9 cellular contexts compared by ENCODE assay signal in genomic region chr10:75395955-75396860, GRCh38. TPM values are rescaled to one million over a fixed set of nuclear protein-coding genes. Genes with fewer than 3 reads are reported as not detected.
DNase-seq lines count a peak whose midpoint lies in the region; ATAC-seq and TF ChIP-seq lines count a peak whose summit lies in the region.
"Had no signal": no experiment of that assay in that cellular context is flagged by ENCODE, and none has a peak within 500 bp of the region (broad histone marks: within the 10 kb centered on the region; RNA-seq: fewer than 3 reads in every experiment).

No MANE protein-coding gene starts in this region.

- intact Hi-C loops in esophagus squamous epithelium (cut with DNase I), result loop anchor here (5.0 kb wide), 1 partner anchor 99 kb away; no protein-coding TSS in a partner anchor

- peak; percentile 2 to 20 for ATAC-seq in upper lobe of left lung (ENCODE audit: low FRiP score in 2 of 2)

- H3K36me3 ChIP-seq in esophagus squamous epithelium (peaks cover 0 to 16% (median 6%) of the 10 kb centered on the region in 3 donors), upper lobe of left lung (peaks cover 0 to 14% (median 6%) of the 10 kb centered on the region in 4 donors)

- TF ChIP-seq EP300 in upper lobe of left lung (IDR thresholded peaks at IDR 0.05), result no peak

- H3K27ac Mint-ChIP-seq in activated naive CD4-positive, alpha-beta T cell treated with anti-CD3 and anti-CD28 coated beads, Interleukin-2, amount 50 U/mL, for 24 hours, result no peak overlapping the region
- H3K27ac Mint-ChIP-seq in mesothelial cell of epicardium, result peak overlapping the region; percentile 69

- H3K36me3 Mint-ChIP-seq in activated naive CD4-positive, alpha-beta T cell treated with anti-CD3 and anti-CD28 coated beads, Interleukin-2, amount 50 U/mL, for 24 hours, result peaks cover 1% of the 10 kb centered on the region
- peaks cover 27% of the 10 kb centered on the region for H3K36me3 Mint-ChIP-seq in mesothelial cell of epicardium

- peaks cover 9 to 30% (median 12%) of the 10 kb centered on the region in 3 donors for H3K4me1 ChIP-seq in esophagus squamous epithelium
- H3K4me1 ChIP-seq in upper lobe of left lung, result peaks cover 5 to 36% (median 16%) of the 10 kb centered on the region in 4 donors
- H3K4me1 ChIP-seq: BE2C had no signal

- TF ChIP-seq POLR2A in esophagus squamous epithelium (IDR thresholded peaks at IDR 0.05), result peak in 1 of 4 donors; percentile 10
- TF ChIP-seq POLR2A in upper lobe of left lung (IDR thresholded peaks at IDR 0.05), result peak in 1 of 4 donors; percentile 12

- H3K4me1 Mint-ChIP-seq in activated naive CD4-positive, alpha-beta T cell treated with anti-CD3 and anti-CD28 coated beads, Interleukin-2, amount 50 U/mL, for 24 hours, result peaks cover 13% of the 10 kb centered on the region
- peaks cover 23% of the 10 kb centered on the region for H3K4me1 Mint-ChIP-seq in mesothelial cell of epicardium

- peak overlapping the region; percentile 15 for H3K4me3 Mint-ChIP-seq in activated naive CD4-positive, alpha-beta T cell treated with anti-CD3 and anti-CD28 coated beads, Interleukin-2, amount 50 U/mL, for 24 hours
- peak overlapping the region; percentile 80 for H3K4me3 Mint-ChIP-seq in mesothelial cell of epicardium

- peak overlapping the region; percentile 92 to 99 (median 96) for H3K27ac ChIP-seq in esophagus squamous epithelium
- H3K27ac ChIP-seq in upper lobe of left lung, result peak overlapping the region; percentile 98

- H3K27me3 Mint-ChIP-seq in activated naive CD4-positive, alpha-beta T cell treated with anti-CD3 and anti-CD28 coated beads, Interleukin-2, amount 50 U/mL, for 24 hours, result peaks cover 43% of the 10 kb centered on the region
- H3K27me3 Mint-ChIP-seq in mesothelial cell of epicardium (ENCODE audit: low read depth), result peaks cover 37% of the 10 kb centered on the region

- H3K9me3 Mint-ChIP-seq in activated naive CD4-positive, alpha-beta T cell treated with anti-CD3 and anti-CD28 coated beads, Interleukin-2, amount 50 U/mL, for 24 hours, result no peaks in the 10 kb centered on the region
- no peaks in the 10 kb centered on the region for H3K9me3 Mint-ChIP-seq in mesothelial cell of epicardium

- no peak for DNase-seq in activated naive CD4-positive, alpha-beta T cell treated with anti-CD3 and anti-CD28 coated beads, Interleukin-2, amount 50 U/mL, for 16 hours
- DNase-seq in esophagus squamous epithelium (lab: John Stamatoyannopoulos, UW) (no peak), mesothelial cell of epicardium (ENCODE audit: low spot score in 2 of 2, unreplicated experiment in 2 of 2) (peak in 1 of 2 experiments; percentile 58), upper lobe of left lung (peak in 1 of 2 donors; percentile 87), activated gamma-delta T cell treated with Interleukin-2 at 50 U/mL for 16 hours (no peak), NCI-H2081 treated with DMSO at 0.1 percent for 48 hours (lab: John Stamatoyannopoulos, UW) (no peak), NCI-H748 (lab: John Stamatoyannopoulos, UW; ENCODE audit: unreplicated experiment) (no peak)
- DNase-seq: BE2C had no signal

- H3K9me3 ChIP-seq in esophagus squamous epithelium, result no peaks in the 10 kb centered on the region
- H3K9me3 ChIP-seq in upper lobe of left lung, result no peaks in the 10 kb centered on the region
- H3K9me3 ChIP-seq: BE2C had no signal

- peak in 1 of 6 experiments; percentile 3 for TF ChIP-seq CTCF in esophagus squamous epithelium (IDR thresholded peaks at IDR 0.05)
- no peak for TF ChIP-seq CTCF in mesothelial cell of epicardium (IDR thresholded peaks at IDR 0.05; ENCODE audit: unreplicated experiment)
- no peak for TF ChIP-seq CTCF in upper lobe of left lung (IDR thresholded peaks at IDR 0.05)

- WGBS in esophagus squamous epithelium, 2 donors, result 9% methylated on average over 16 of the region's 78 CpGs; no CpG with 5 or more reads in 1 of the 2 donors
- 13 to 34% methylated on average over 17 to 47 of the region's 78 CpGs for WGBS in upper lobe of left lung, 2 donors

- peak overlapping the region; percentile 66 to 96 (median 90) for H3K4me3 ChIP-seq in esophagus squamous epithelium
- H3K4me3 ChIP-seq in upper lobe of left lung, result peak overlapping the region; percentile 74 to 86 (median 82)

- peaks cover 0 to 22% (median 0%) of the 10 kb centered on the region in 4 donors for H3K27me3 ChIP-seq in esophagus squamous epithelium
- H3K27me3 ChIP-seq in upper lobe of left lung, result peaks cover 0 to 6% (median 3%) of the 10 kb centered on the region in 4 donors
- H3K27me3 ChIP-seq: BE2C had no signal

RNA-seq across cellular contexts. Expression of gene ZNF503, which starts 5.4 kb away (rescaled TPM):
- total RNA-seq in esophagus squamous epithelium (10 to 100 TPM in 3 of 4 donors, 1 to 10 TPM in 1; 9.7 to 17.5 (median 14.8) TPM), mesothelial cell of epicardium (58.0 to 59.9 TPM (median 58.3 TPM) in 3 replicates), upper lobe of left lung (10 to 100 TPM; 15.0 to 44.6 (median 23.5) TPM)

RNA-seq across cellular contexts. Expression of gene LRMDA, which starts 35.2 kb away (rescaled TPM):
- 10 to 100 TPM in 1 of 4 donors, 1 to 10 TPM in 1, under 1 TPM in 1, not detected in 1; 0.88 to 14.1 (median 5.1) TPM for total RNA-seq in esophagus squamous epithelium
- 2.0 to 3.3 TPM (median 2.7 TPM) in 3 replicates for total RNA-seq in mesothelial cell of epicardium
- 100 to 1,000 TPM in 1 of 6 donors, 10 to 100 TPM in 5; 12.8 to 185 (median 18.1) TPM for total RNA-seq in upper lobe of left lung
